8 cellular contexts compared by ENCODE assay signal in genomic region chr6:160767019-160767646, GRCh38.
A peak's percentile ranks its signal among the peaks of the same experiment; 100 is the strongest.
DNase-seq lines count a peak whose midpoint lies in the region; ATAC-seq and TF ChIP-seq lines count a peak whose summit lies in the region.

No MANE protein-coding gene starts in this region.

- no peak overlapping the region for H3K27ac Mint-ChIP-seq in activated naive CD4-positive, alpha-beta T cell treated with anti-CD3 and anti-CD28 coated beads, Interleukin-2, amount 50 U/mL, for 72 hours

- H3K36me3 Mint-ChIP-seq in activated naive CD4-positive, alpha-beta T cell treated with anti-CD3 and anti-CD28 coated beads, Interleukin-2, amount 50 U/mL, for 72 hours: no peaks in the 10 kb centered on the region

- no peaks in the 10 kb centered on the region for H3K79me2 ChIP-seq in parathyroid adenoma

- no TSS peak for BruUV-seq in Panc1 (replicated peaks; lab: Mats Ljungman, UMichigan)

- H3K9me3 Mint-ChIP-seq in activated naive CD4-positive, alpha-beta T cell treated with anti-CD3 and anti-CD28 coated beads, Interleukin-2, amount 50 U/mL, for 72 hours: no peaks in the 10 kb centered on the region

- H3K9me3 ChIP-seq in Panc1 (ENCODE audit: control insufficient read depth, insufficient read depth, low read depth, low read length): no peaks in the 10 kb centered on the region
- peaks cover 0 to 13% (median 6%) of the 10 kb centered on the region in 11 donors for H3K9me3 ChIP-seq in heart right ventricle
- H3K9me3 ChIP-seq in parathyroid adenoma (ENCODE audit: control insufficient read depth, low read length): no peaks in the 10 kb centered on the region
- H3K9me3 ChIP-seq in vagina: no peaks in the 10 kb centered on the region

- no peak for TF ChIP-seq POLR2A in vagina (IDR thresholded peaks at IDR 0.05)

- WGBS in heart right ventricle, 2 donors: 2% methylated on average over 46 to 54 of the region's 54 CpGs

- CTCF ChIA-PET in Panc1 (lab: Charles Lee): interaction anchor here (0.8 to 1.0 kb wide), 2 partner anchors 17 to 132 kb away, joined by 3 to 4 read pairs; no protein-coding TSS in a partner anchor

- in situ Hi-C loops in Panc1 (cut with HindIII; ENCODE audit: low pct_unique_long_range_greater_than_20kb, low sequenced_read_pairs): no loop called here

- H3K36me3 ChIP-seq in Panc1 (ENCODE audit: control insufficient read depth, insufficient read depth, low read length): no peaks in the 10 kb centered on the region
- no peaks in the 10 kb centered on the region for H3K36me3 ChIP-seq in heart right ventricle
- H3K36me3 ChIP-seq in parathyroid adenoma (ENCODE audit: control insufficient read depth, insufficient read depth, low read length): no peaks in the 10 kb centered on the region
- no peaks in the 10 kb centered on the region for H3K36me3 ChIP-seq in vagina

- intact Hi-C loops in Panc1 (cut with micrococcal nuclease; ENCODE audit: unreplicated experiment): loop anchor here (10.0 kb wide), 1 partner anchor 252 kb away; no protein-coding TSS in a partner anchor
- intact Hi-C loops in heart right ventricle (cut with DNase I): no loop called here
- intact Hi-C loops in vagina (cut with DNase I): no loop called here

- DNase-seq in AG20443 (ENCODE audit: low spot score): peak; percentile 79
- DNase-seq in Panc1 (ENCODE audit: low read depth, low spot score): no peak
- peak in 1 of 2 donors; percentile 69 for DNase-seq in activated naive CD4-positive, alpha-beta T cell treated with anti-CD3 and anti-CD28 coated beads, Interleukin-2, amount 50 U/mL, for 72 hours (ENCODE audit: low spot score in 2 of 2)
- peak; percentile 29 to 57 for DNase-seq in heart right ventricle
- DNase-seq in vagina (ENCODE audit: extremely low spot score in 2 of 2): no peak

- peak overlapping the region; percentile 88 for H3K4me2 ChIP-seq in parathyroid adenoma (ENCODE audit: low read length)

- POLR2A ChIA-PET in Panc1 (lab: Charles Lee): interaction anchor here (0.7 kb wide), 1 partner anchor 24 kb away, joined by 5 read pairs; no protein-coding TSS in a partner anchor

- H2AFZ ChIP-seq in parathyroid adenoma: peak overlapping the region; percentile 61

- H3K9ac ChIP-seq in parathyroid adenoma: no peak overlapping the region

- ATAC-seq in GM19372 (IDR thresholded peaks at IDR 0.05; ENCODE audit: low read depth, unreplicated experiment) (peak; percentile 99), HG03442 (IDR thresholded peaks at IDR 0.05; ENCODE audit: unreplicated experiment) (peak; percentile 96), Panc1 (peak; percentile 97), heart right ventricle (peak; percentile 75 to 89 (median 82))
- peak; percentile 54 to 94 for ATAC-seq in activated naive CD4-positive, alpha-beta T cell treated with anti-CD3 and anti-CD28 coated beads, Interleukin-2, amount 50 U/mL, for 72 hours

- H3K27me3 ChIP-seq in Panc1 (ENCODE audit: control insufficient read depth, insufficient read depth, low read length) (no peaks in the 10 kb centered on the region), heart right ventricle (peaks cover 0 to 41% (median 26%) of the 10 kb centered on the region in 7 donors), parathyroid adenoma (ENCODE audit: control insufficient read depth, insufficient read depth, low read length) (no peaks in the 10 kb centered on the region), vagina (no peaks in the 10 kb centered on the region)

- H3K4me1 ChIP-seq in Panc1 (ENCODE audit: control insufficient read depth, insufficient read depth, low read length) (no peaks in the 10 kb centered on the region), heart right ventricle (peaks cover 0 to 12% (median 5%) of the 10 kb centered on the region in 9 donors), parathyroid adenoma (no peaks in the 10 kb centered on the region), vagina (peaks cover 14% of the 10 kb centered on the region)

- peak overlapping the region; percentile 42; the same call in 1 of the 2 replicates for H3K27ac ChIP-seq in Panc1 (ENCODE audit: low read length)
- H3K27ac ChIP-seq in heart right ventricle: no peak overlapping the region
- H3K27ac ChIP-seq in parathyroid adenoma: no peak overlapping the region
- peak overlapping the region; percentile 58 for H3K27ac ChIP-seq in vagina

- H3K4me3 ChIP-seq in Panc1 (ENCODE audit: low read depth in 2 of 2, low read length in 2 of 2) (peak overlapping the region; percentile 51 to 74), heart right ventricle (peak overlapping the region in 9 of 10 donors; percentile 21 to 57 (median 44)), parathyroid adenoma (ENCODE audit: low read depth, low read length) (peak overlapping the region; percentile 49), vagina (peak overlapping the region; percentile 50)

- peak; percentile 96 for TF ChIP-seq CTCF in Panc1 (IDR thresholded peaks at IDR 0.05)
- peak; percentile 22 to 77 (median 70) for TF ChIP-seq CTCF in heart right ventricle (IDR thresholded peaks at IDR 0.05)
- TF ChIP-seq CTCF in parathyroid adenoma (IDR thresholded peaks at IDR 0.05): peak; percentile 53
- peak in 2 of 3 experiments; percentile 66 to 79 for TF ChIP-seq CTCF in vagina (IDR thresholded peaks at IDR 0.05)

Comparison
In these comparisons a context has a peak if more than half of its experiments do, and no peak if none do; other contexts are left out.
1. DNase-seq: peak in AG20443 (single experiment) and heart right ventricle (2 of 2); none in Panc1 (single experiment) and vagina (0 of 2).
2. H3K27ac ChIP-seq: peak in Panc1 (single experiment) and vagina (single experiment); none in heart right ventricle (0 of 10) and parathyroid adenoma (single experiment).
3. Peak in every context shown above with its lines, with median percentiles within 50 percentile points of each other: ATAC-seq, H3K4me3 ChIP-seq and CTCF ChIP-seq.